In genomic region chr11:64770120-64770519, GRCh38 we compare ENCODE assay signal across 1 cellular context.
TF ChIP-seq lines count a peak whose summit lies in the region.

No MANE protein-coding gene starts in this region.

TF ChIP-seq in K562, 482 proteins besides CTCF, POLR2A, EP300 and RAD21:
- TF ChIP-seq PML (IDR thresholded peaks at IDR 0.05; ENCODE audit: low read length) (peak; percentile 19; the same call in 1 of the 2 replicates), POLR2AphosphoS5 (IDR thresholded peaks at IDR 0.05; ENCODE audit: control insufficient read depth, insufficient read depth, low read depth, low read length) (peak; percentile 17; the same call in 1 of the 2 replicates), LARP7 (IDR thresholded peaks at IDR 0.05) (no peak)
